In genomic region chr13:60134376-60134775, GRCh38 we compare ENCODE assay signal across 1 cellular context.
TF ChIP-seq lines count a peak whose summit lies in the region.

No MANE protein-coding gene starts in this region.

TF ChIP-seq in K562, 482 proteins besides CTCF, POLR2A, EP300 and RAD21 (continued from another document):
- no peak for TF ChIP-seq RNF219 (CRISPR knock-in tag; IDR thresholded peaks at IDR 0.05)
- no peak for TF ChIP-seq PREB (CRISPR knock-in tag; IDR thresholded peaks at IDR 0.05)
- TF ChIP-seq PML (IDR thresholded peaks at IDR 0.05; ENCODE audit: low read length), result no peak
- TF ChIP-seq ZMIZ1 (IDR thresholded peaks at IDR 0.05; ENCODE audit: low read depth in 2 of 2, low read length in 2 of 2), result no peak
- no peak for TF ChIP-seq PPARD (CRISPR knock-in tag; IDR thresholded peaks at IDR 0.05)
- TF ChIP-seq FOXK1 (CRISPR knock-in tag; IDR thresholded peaks at IDR 0.05; ENCODE audit: borderline replicate concordance), result no peak
- TF ChIP-seq HOXB6 (CRISPR knock-in tag; IDR thresholded peaks at IDR 0.05; ENCODE audit: borderline replicate concordance), result no peak
- no peak for TF ChIP-seq TCF7 (IDR thresholded peaks at IDR 0.05; ENCODE audit: borderline replicate concordance)
